ENCODE assay signal across 8 cellular contexts in the genomic region with DNA sequence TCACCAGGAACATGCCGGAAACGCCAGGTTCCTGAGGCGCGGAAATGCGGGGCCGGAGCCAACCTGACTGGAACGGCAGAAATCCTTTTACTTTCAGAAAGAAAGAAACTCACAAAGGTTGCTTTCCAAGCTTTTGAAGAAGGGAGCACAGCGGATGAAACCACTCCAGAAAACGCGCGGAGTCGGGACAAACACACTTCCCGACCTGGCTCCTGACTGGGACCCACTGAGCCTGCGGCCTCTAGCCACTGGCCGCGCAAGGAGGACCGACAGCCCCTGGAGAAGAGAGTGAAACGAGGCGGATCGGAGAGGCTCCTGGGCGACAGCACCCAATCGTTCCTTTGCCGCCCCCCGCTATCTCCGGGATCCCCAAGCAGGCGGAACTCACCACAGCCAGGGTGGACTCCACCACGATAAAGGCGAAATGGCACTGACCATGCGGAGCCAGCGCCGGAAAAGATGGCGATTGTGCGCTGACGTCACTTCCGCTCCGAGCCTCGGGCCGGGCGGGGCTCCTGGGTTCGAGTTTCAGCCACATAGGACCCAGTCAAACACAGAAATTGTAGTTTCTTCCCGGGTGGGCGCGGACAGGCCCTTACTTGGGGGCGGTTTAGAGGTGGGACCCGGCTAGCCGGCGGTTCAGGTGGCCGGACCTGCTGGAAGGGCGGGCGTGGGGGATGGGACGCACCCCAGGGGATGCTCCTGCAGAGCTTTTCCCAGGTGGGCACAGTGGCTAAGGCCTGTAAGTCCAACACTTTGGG. TPM values are rescaled to one million over a fixed set of nuclear protein-coding genes. Genes with fewer than 3 reads are reported as not detected.
DNase-seq lines count a peak whose midpoint lies in the region; ATAC-seq and TF ChIP-seq lines count a peak whose summit lies in the region.

A gene (minus strand): TSS at position 432 of the 761 bp plus-strand sequence. CDS start 16,407 bp downstream, outside the sequence.

- peaks cover 1% of the 10 kb centered on the region for H3K27me3 ChIP-seq in upper lobe of right lung

- POLR2A ChIA-PET in GM10248 (lab: Yijun Ruan, JAX): interaction anchor here (1.1 kb wide), 1 partner anchor 454 kb away, joined by 3 read pairs; no protein-coding TSS in a partner anchor

- ATAC-seq in HG02610 (IDR thresholded peaks at IDR 0.05; ENCODE audit: unreplicated experiment): peak; percentile 74
- peak; percentile 97 to 98 for ATAC-seq in left cardiac atrium
- peak; percentile 98 for ATAC-seq in upper lobe of right lung

- DNase-seq in GM10248 (ENCODE audit: extremely low spot score) (peak; percentile 88), NCI-H1417 (lab: John Stamatoyannopoulos, UW) (peak; percentile 69 to 93 (median 91)), amniotic epithelial cell (ENCODE audit: low read depth) (peak; percentile 70), left cardiac atrium (peak; percentile 91), posterior vena cava (ENCODE audit: low spot score) (peak; percentile 97), upper lobe of right lung (peak; percentile 93)

- peaks cover 5% of the 10 kb centered on the region for H3K4me1 ChIP-seq in upper lobe of right lung

- CTCF ChIA-PET in GM10248 (lab: Yijun Ruan, JAX): interaction anchor here (1.3 to 1.4 kb wide), 2 partner anchors 41 to 379 kb away, joined by 3 to 6 read pairs; no protein-coding TSS in a partner anchor

- TF ChIP-seq CTCF in GM10248 (IDR thresholded peaks at IDR 0.05; ENCODE audit: control extremely low read depth, extremely low read depth, low read depth, missing control alignments): no peak
- no peak for TF ChIP-seq CTCF in upper lobe of right lung (IDR thresholded peaks at IDR 0.05)

- peak within 1 kb of the TSS; percentile 90 for H3K27ac ChIP-seq in upper lobe of right lung

- no peaks in the 10 kb centered on the region for H3K9me3 ChIP-seq in upper lobe of right lung

- H3K36me3 ChIP-seq in upper lobe of right lung: no peaks in the 10 kb centered on the region

- peak within 1 kb of the TSS; percentile 92 for H3K4me3 ChIP-seq in upper lobe of right lung

- intact Hi-C loops in T-helper 1 cell treated with Interleukin-12 subunit alpha and Interleukin-12 subunit beta and Interleukin-4 antibody, amounts not matched to agents 30 ng/mL and 1 ng/mL, for 36 hours (cut with micrococcal nuclease): loop anchor here (1.0 to 10.0 kb wide), 8 partner anchors 37 to 444 kb away; a partner anchor contains a TSS
- intact Hi-C loops in left cardiac atrium (cut with DNase I): no loop called here
- intact Hi-C loops in posterior vena cava (cut with DNase I): loop anchor here in 1 of 2 donors (2.0 kb wide), 1 partner anchor 37 kb away; a partner anchor contains a TSS
- intact Hi-C loops in upper lobe of right lung (cut with DNase I): no loop called here

RNA-seq across cellular contexts. Expression of the gene that starts here (rescaled TPM):
- 46.7 and 47.9 TPM in 2 replicates for total RNA-seq in T-helper 1 cell treated with Interleukin-12 subunit alpha and Interleukin-12 subunit beta and Interleukin-4 antibody, amounts not matched to agents 30 ng/mL and 1 ng/mL, for 36 hours
- total RNA-seq in left cardiac atrium (10 to 100 TPM; 14.7 to 23.0 TPM), posterior vena cava (10 to 100 TPM; 26.8 to 30.0 TPM), upper lobe of right lung (25.1 TPM)

Comparison
In these comparisons a context has a peak if more than half of its experiments do, and no peak if none do; other contexts are left out.
1. Peak in every context shown above with its lines: DNase-seq, ATAC-seq, H3K4me3 ChIP-seq and H3K27ac ChIP-seq.